27 cellular contexts compared by ENCODE assay signal in the genomic region with DNA sequence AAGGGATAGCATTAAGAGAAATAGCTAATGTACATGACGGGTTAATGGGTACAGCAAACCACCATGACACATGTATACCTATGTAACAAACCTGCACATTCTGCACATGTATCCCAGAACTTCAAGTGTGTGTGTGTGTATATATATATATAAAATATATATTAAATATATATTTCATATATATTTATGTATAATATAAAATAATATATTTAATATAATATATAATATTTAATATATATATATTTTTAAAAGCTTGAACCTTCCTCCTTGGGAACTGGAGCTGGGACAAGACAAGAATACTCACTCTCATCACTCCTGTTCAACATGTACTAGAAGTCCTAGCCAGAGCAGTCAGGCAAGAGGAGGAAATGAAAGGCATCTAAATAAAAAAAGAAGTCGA.
"Had no signal": no experiment of that assay in that cellular context is flagged by ENCODE, and none has a peak within 500 bp of the region (broad histone marks: within the 10 kb centered on the region; RNA-seq: fewer than 3 reads in every experiment).

No MANE protein-coding gene starts in this region.

- H3K9me3 Mint-ChIP-seq: stimulated activated effector memory CD8-positive, alpha-beta T cell treated with anti-CD3 and anti-CD28 coated beads, Interleukin-12 subunit alpha, Interleukin-12 subunit beta, amount 100 ng/mL, for 72 hours; stimulated activated naive CD8-positive, alpha-beta T cell treated with anti-CD3 and anti-CD28 coated beads, Interleukin-15, amount 100 ng/mL, for 72 hours; stimulated activated naive CD8-positive, alpha-beta T cell treated with anti-CD3 and anti-CD28 coated beads, Interleukin-15, Interleukin-2, amounts not matched to agents 100 ng/mL and 50 ng/mL, for 24 hours; type B pancreatic cell had no signal

- H3K4me1 ChIP-seq: stomach, suprapubic skin, testis, tibial artery, tibial nerve, transverse colon, upper lobe of left lung, upper lobe of right lung, uterus, vagina had no signal

- H3K27me3 ChIP-seq: stomach, suprapubic skin, testis, tibial artery, tibial nerve, transverse colon, upper lobe of left lung, upper lobe of right lung, uterus, vagina had no signal

- ATAC-seq: stimulated activated effector memory CD8-positive, alpha-beta T cell treated with anti-CD3 and anti-CD28 coated beads, Interleukin-12 subunit alpha, Interleukin-12 subunit beta, amount 100 ng/mL, for 72 hours; stimulated activated memory B cell treated with anti-CD40 and anti-IgM and Interleukin-4, amounts not matched to agents 10 μg/mL and 1 μg/mL and 100 μg/mL, for 72 hours; stimulated activated naive B cell treated with anti-CD40 and anti-IgM and Interleukin-4, amounts not matched to agents 10 μg/mL and 1 μg/mL and 100 μg/mL, for 72 hours; stimulated activated naive CD8-positive, alpha-beta T cell treated with anti-CD3 and anti-CD28 coated beads, Interleukin-15, amount 100 ng/mL, for 72 hours; stimulated activated naive CD8-positive, alpha-beta T cell treated with anti-CD3 and anti-CD28 coated beads, Interleukin-15, Interleukin-2, amounts not matched to agents 100 U/mL and 50 U/mL, for 24 hours; upper lobe of right lung had no signal

- H3K27ac ChIP-seq: stomach, suprapubic skin, testis, thoracic aorta, tibial artery, tibial nerve, transverse colon, upper lobe of left lung, upper lobe of right lung, uterus, vagina had no signal

- DNase-seq: stimulated activated CD4-positive, alpha-beta T cell treated with anti-CD3 and anti-CD28 coated beads, Interleukin-2, amount 100 ng/mL, for 48 hours; stimulated activated CD4-positive, alpha-beta T cell treated with anti-CD3 and anti-CD28 coated beads, Interleukin-4, amount 100 ng/mL, for 1 hour; stimulated activated CD4-positive, alpha-beta T cell treated with anti-CD3 and anti-CD28 coated beads, Interleukin-4, amount 100 ng/mL, for 24 hours; stimulated activated CD4-positive, alpha-beta T cell treated with anti-CD3 and anti-CD28 coated beads, Interleukin-4, amount 100 ng/mL, for 4 hours; stimulated activated CD8-positive, alpha-beta memory T cell treated with anti-CD3 and anti-CD28 coated beads, Interleukin-4, amount 100 ng/mL, for 48 hours; stimulated activated naive B cell treated with anti-CD40 and anti-IgM and Interleukin-4, amounts not matched to agents 10 μg/mL and 1 μg/mL and 100 μg/mL, for 72 hours; stimulated activated naive CD4-positive, alpha-beta T cell; stimulated activated naive CD4-positive, alpha-beta T cell treated with Interleukin-2 at 50 U/mL for 16 hours; stimulated activated naive CD8-positive, alpha-beta T cell treated with anti-CD3 and anti-CD28 coated beads, Interleukin-15, amount 100 ng/mL, for 72 hours; stimulated activated naive CD8-positive, alpha-beta T cell treated with anti-CD3 and anti-CD28 coated beads, Interleukin-15, Interleukin-2, amounts not matched to agents 100 U/mL and 50 U/mL, for 24 hours; stomach; substantia nigra; testis; tibial artery; transverse colon; trophoblast cell; upper lobe of left lung; upper lobe of right lung; uterus had no signal

- H3K27ac Mint-ChIP-seq: stimulated activated effector memory CD8-positive, alpha-beta T cell treated with anti-CD3 and anti-CD28 coated beads, Interleukin-12 subunit alpha, Interleukin-12 subunit beta, amount 100 ng/mL, for 72 hours; stimulated activated memory B cell treated with anti-CD40 and anti-IgM and Interleukin-4, amounts not matched to agents 10 μg/mL and 1 μg/mL and 100 μg/mL, for 72 hours; stimulated activated naive B cell treated with anti-CD40 and anti-IgM and Interleukin-4, amounts not matched to agents 10 μg/mL and 1 μg/mL and 100 μg/mL, for 72 hours; stimulated activated naive CD8-positive, alpha-beta T cell treated with anti-CD3 and anti-CD28 coated beads, Interleukin-15, amount 100 ng/mL, for 72 hours; stimulated activated naive CD8-positive, alpha-beta T cell treated with anti-CD3 and anti-CD28 coated beads, Interleukin-15, Interleukin-2, amounts not matched to agents 100 ng/mL and 50 ng/mL, for 24 hours; type B pancreatic cell had no signal

- H3K36me3 Mint-ChIP-seq: stimulated activated effector memory CD8-positive, alpha-beta T cell treated with anti-CD3 and anti-CD28 coated beads, Interleukin-12 subunit alpha, Interleukin-12 subunit beta, amount 100 ng/mL, for 72 hours; stimulated activated memory B cell treated with anti-CD40 and anti-IgM and Interleukin-4, amounts not matched to agents 10 μg/mL and 1 μg/mL and 100 μg/mL, for 72 hours; stimulated activated naive B cell treated with anti-CD40 and anti-IgM and Interleukin-4, amounts not matched to agents 10 μg/mL and 1 μg/mL and 100 μg/mL, for 72 hours; type B pancreatic cell had no signal

- H3K9me3 ChIP-seq: stomach, suprapubic skin, testis, thoracic aorta, tibial artery, tibial nerve, transverse colon, upper lobe of left lung, upper lobe of right lung, uterus, vagina had no signal

- H3K36me3 ChIP-seq: stomach, suprapubic skin, thoracic aorta, tibial artery, tibial nerve, transverse colon, upper lobe of left lung, upper lobe of right lung, uterus, vagina had no signal

- H3K4me1 Mint-ChIP-seq: stimulated activated effector memory CD8-positive, alpha-beta T cell treated with anti-CD3 and anti-CD28 coated beads, Interleukin-12 subunit alpha, Interleukin-12 subunit beta, amount 100 ng/mL, for 72 hours; stimulated activated memory B cell treated with anti-CD40 and anti-IgM and Interleukin-4, amounts not matched to agents 10 μg/mL and 1 μg/mL and 100 μg/mL, for 72 hours; stimulated activated naive B cell treated with anti-CD40 and anti-IgM and Interleukin-4, amounts not matched to agents 10 μg/mL and 1 μg/mL and 100 μg/mL, for 72 hours; stimulated activated naive CD8-positive, alpha-beta T cell treated with anti-CD3 and anti-CD28 coated beads, Interleukin-15, amount 100 ng/mL, for 72 hours had no signal

- H3K4me3 ChIP-seq: stomach, suprapubic skin, testis, thoracic aorta, tibial artery, tibial nerve, transverse colon, upper lobe of left lung, upper lobe of right lung, uterus, vagina had no signal

- H3K4me3 Mint-ChIP-seq: stimulated activated effector memory CD8-positive, alpha-beta T cell treated with anti-CD3 and anti-CD28 coated beads, Interleukin-12 subunit alpha, Interleukin-12 subunit beta, amount 100 ng/mL, for 72 hours; stimulated activated memory B cell treated with anti-CD40 and anti-IgM and Interleukin-4, amounts not matched to agents 10 μg/mL and 1 μg/mL and 100 μg/mL, for 72 hours; stimulated activated naive B cell treated with anti-CD40 and anti-IgM and Interleukin-4, amounts not matched to agents 10 μg/mL and 1 μg/mL and 100 μg/mL, for 72 hours; stimulated activated naive CD8-positive, alpha-beta T cell treated with anti-CD3 and anti-CD28 coated beads, Interleukin-15, amount 100 ng/mL, for 72 hours; stimulated activated naive CD8-positive, alpha-beta T cell treated with anti-CD3 and anti-CD28 coated beads, Interleukin-15, Interleukin-2, amounts not matched to agents 100 ng/mL and 50 ng/mL, for 24 hours; type B pancreatic cell had no signal

- H3K27me3 Mint-ChIP-seq: stimulated activated memory B cell treated with anti-CD40 and anti-IgM and Interleukin-4, amounts not matched to agents 10 μg/mL and 1 μg/mL and 100 μg/mL, for 72 hours; stimulated activated naive B cell treated with anti-CD40 and anti-IgM and Interleukin-4, amounts not matched to agents 10 μg/mL and 1 μg/mL and 100 μg/mL, for 72 hours; stimulated activated naive CD8-positive, alpha-beta T cell treated with anti-CD3 and anti-CD28 coated beads, Interleukin-15, amount 100 ng/mL, for 72 hours; stimulated activated naive CD8-positive, alpha-beta T cell treated with anti-CD3 and anti-CD28 coated beads, Interleukin-15, Interleukin-2, amounts not matched to agents 100 ng/mL and 50 ng/mL, for 24 hours; type B pancreatic cell had no signal
